In the genomic region with DNA sequence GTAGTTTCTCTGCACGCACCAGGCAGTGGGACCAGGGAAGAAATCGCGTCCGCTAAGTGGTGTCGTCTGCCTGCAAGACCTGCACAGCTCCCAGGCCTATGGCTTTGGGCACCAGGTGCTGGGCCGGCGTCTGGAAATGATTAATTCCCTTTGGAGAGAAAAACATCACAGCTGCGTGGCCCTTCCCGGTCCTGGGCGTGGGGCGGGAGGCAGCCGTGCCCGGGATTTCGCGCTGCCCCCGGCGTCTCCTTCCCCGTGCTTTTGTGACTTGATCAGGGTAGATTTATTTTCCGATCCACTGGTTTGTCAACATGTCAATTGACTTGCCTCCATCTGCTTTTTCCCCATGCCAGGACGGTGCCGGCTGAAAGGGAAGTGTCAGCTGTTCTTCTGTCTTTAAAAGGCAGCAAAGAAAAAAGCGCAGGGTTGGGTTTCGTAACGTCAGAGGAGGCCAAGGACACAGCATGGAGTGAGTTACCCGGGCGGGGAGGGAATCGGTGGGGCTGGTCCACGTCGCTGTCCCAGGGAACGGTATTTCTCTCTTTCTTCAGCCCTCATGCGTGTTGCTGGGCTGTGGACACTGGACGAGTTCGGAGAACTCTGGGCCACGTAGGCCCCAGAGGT, we compare ENCODE assay signal across 10 cellular contexts.
DNase-seq lines count a peak whose midpoint lies in the region; ATAC-seq and TF ChIP-seq lines count a peak whose summit lies in the region.
"Had no signal": no experiment of that assay in that cellular context is flagged by ENCODE, and none has a peak within 500 bp of the region (broad histone marks: within the 10 kb centered on the region; RNA-seq: fewer than 3 reads in every experiment).

No MANE protein-coding gene starts in this region.

- H3K4me3 Mint-ChIP-seq in chondrocyte (ENCODE audit: unreplicated experiment) (no peak overlapping the region), mesothelial cell of epicardium (no peak overlapping the region)
- H3K4me3 Mint-ChIP-seq: CD8-positive, alpha-beta T cell; stimulated activated naive B cell treated with anti-CD40 and anti-IgM and Interleukin-4, amounts not matched to agents 10 μg/mL and 1 μg/mL and 100 μg/mL, for 72 hours had no signal

- H3K27ac Mint-ChIP-seq in chondrocyte (ENCODE audit: unreplicated experiment) (no peak overlapping the region), mesothelial cell of epicardium (peak overlapping the region; percentile 54)
- H3K27ac Mint-ChIP-seq: stimulated activated naive B cell treated with anti-CD40 and anti-IgM and Interleukin-4, amounts not matched to agents 10 μg/mL and 1 μg/mL and 100 μg/mL, for 72 hours had no signal

- H3K27me3 Mint-ChIP-seq in chondrocyte (ENCODE audit: low read depth) = no peaks in the 10 kb centered on the region
- no peaks in the 10 kb centered on the region for H3K27me3 Mint-ChIP-seq in mesothelial cell of epicardium (ENCODE audit: low read depth)

- H3K36me3 Mint-ChIP-seq in chondrocyte (ENCODE audit: low read depth) = peaks cover 2% of the 10 kb centered on the region
- no peaks in the 10 kb centered on the region for H3K36me3 Mint-ChIP-seq in mesothelial cell of epicardium
- H3K36me3 Mint-ChIP-seq: CD8-positive, alpha-beta T cell had no signal

- TF ChIP-seq CTCF in AG10803 (conservative IDR thresholded peaks at IDR 0.05; ENCODE audit: low read length) (no peak), chondrocyte (IDR thresholded peaks at IDR 0.05) (peak; percentile 63), mesothelial cell of epicardium (IDR thresholded peaks at IDR 0.05; ENCODE audit: unreplicated experiment) (no peak)

- peaks cover 12% of the 10 kb centered on the region for H3K4me1 Mint-ChIP-seq in chondrocyte (ENCODE audit: low read depth)
- H3K4me1 Mint-ChIP-seq in mesothelial cell of epicardium = peaks cover 18% of the 10 kb centered on the region

- H3K9me3 Mint-ChIP-seq in chondrocyte (ENCODE audit: low read depth) (peaks cover 3% of the 10 kb centered on the region), mesothelial cell of epicardium (peaks cover 5% of the 10 kb centered on the region)

- ATAC-seq in GM18519 (IDR thresholded peaks at IDR 0.05; ENCODE audit: low FRiP score, unreplicated experiment) = no peak

- H3K4me3 ChIP-seq in AG10803 (ENCODE audit: low read length) = peak overlapping the region; percentile 27

- peak; percentile 73 for DNase-seq in AG10803 (ENCODE audit: low read depth)
- DNase-seq in NCI-H1092 (lab: John Stamatoyannopoulos, UW) = peak; percentile 58
- DNase-seq in chondrocyte (ENCODE audit: low spot score) = no peak
- no peak for DNase-seq in mesothelial cell of epicardium (ENCODE audit: low spot score in 2 of 2, unreplicated experiment in 2 of 2)
- no peak for DNase-seq in NCI-H2029 (lab: John Stamatoyannopoulos, UW)
- no peak for DNase-seq in KG1 (lab: John Stamatoyannopoulos, UW)
- DNase-seq in central memory CD4-positive, alpha-beta T cell = no peak

Comparison
In these comparisons a context has a peak if more than half of its experiments do, and no peak if none do; other contexts are left out.
1. DNase-seq: peak in AG10803 (single experiment) and NCI-H1092 (single experiment); none in chondrocyte (single experiment), mesothelial cell of epicardium (0 of 2), NCI-H2029 (single experiment), KG1 (single experiment) and central memory CD4-positive, alpha-beta T cell (single experiment).